In genomic region chr1:175410560-175410959, GRCh38 we compare ENCODE assay signal across 28 cellular contexts.
DNase-seq lines count a peak whose midpoint lies in the region; ATAC-seq and TF ChIP-seq lines count a peak whose summit lies in the region.
"Had no signal": no experiment of that assay in that cellular context is flagged by ENCODE, and none has a peak within 500 bp of the region (broad histone marks: within the 10 kb centered on the region; RNA-seq: fewer than 3 reads in every experiment).

No MANE protein-coding gene starts in this region.

- intact Hi-C loops in sciatic nerve (cut with DNase I), result no loop called here

- H3K9me3 ChIP-seq in hepatocyte (ENCODE audit: low read depth) (no peaks in the 10 kb centered on the region), neural progenitor cell (ENCODE audit: low read depth) (no peaks in the 10 kb centered on the region)
- H3K9me3 ChIP-seq: BLaER1, Peyer's patch, SJCRH30 had no signal

- no peaks in the 10 kb centered on the region for H3K9me2 ChIP-seq in hepatocyte (replicated peaks; ENCODE audit: insufficient read depth)

- DNase-seq in DMS53 (lab: John Stamatoyannopoulos, UW) (peak; percentile 7), DMS53 treated with DMSO at 0.1 percent for 48 hours (lab: John Stamatoyannopoulos, UW; ENCODE audit: unreplicated experiment) (no peak), GM12865 (ENCODE audit: low read depth) (peak; percentile 24), hepatocyte (ENCODE audit: low spot score) (peak; percentile 42), sciatic nerve (ENCODE audit: low spot score) (no peak), neural progenitor cell (ENCODE audit: low spot score) (no peak), NCI-H510A (lab: John Stamatoyannopoulos, UW) (no peak)
- DNase-seq: ACHN; Calu3; CD4-positive, alpha-beta memory T cell; DMS153; EL; GF-D8; H9; HFFc6; KG1; MV-4-11; NCI-H1105 treated with DMSO at 0.1 percent for 48 hours; NCI-H2029 treated with DMSO at 0.1 percent for 48 hours; NCI-H226; NCI-H524; NCI-H82; Peyer's patch; SJCRH30 had no signal

- H3F3A ChIP-seq in neural progenitor cell (ENCODE audit: low read depth), result no peaks in the 10 kb centered on the region

- 57% methylated on average over 1 of the region's 1 CpG for WGBS in hepatocyte (ENCODE audit: low lambda C conversion rate, missing lambda C conversion rate)

- H3K36me3 Mint-ChIP-seq in activated T-helper 17 cell treated with anti-CD3 and anti-CD28 coated beads, Interleukin-2, amount 50 U/mL, for 72 hours (ENCODE audit: low read depth), result no peaks in the 10 kb centered on the region
- no peaks in the 10 kb centered on the region for H3K36me3 Mint-ChIP-seq in neural progenitor cell

- H3K9ac ChIP-seq in neural progenitor cell, result no peak overlapping the region
- H3K9ac ChIP-seq: BLaER1 had no signal

- no peak for TF ChIP-seq CTCF in GM12865 (IDR thresholded peaks at IDR 0.05; ENCODE audit: insufficient read depth, low read depth, low read length, missing control alignments)
- no peak for TF ChIP-seq CTCF in hepatocyte (IDR thresholded peaks at IDR 0.05; ENCODE audit: poor library complexity)
- no peak for TF ChIP-seq CTCF in neural progenitor cell (IDR thresholded peaks at IDR 0.05)

- no peak overlapping the region for H3K4me3 ChIP-seq in GM12865 (ENCODE audit: low read depth, low read length)
- H3K4me3 ChIP-seq in hepatocyte, result no peak overlapping the region
- H3K4me3 ChIP-seq in neural progenitor cell, result no peak overlapping the region
- H3K4me3 ChIP-seq: BLaER1, Peyer's patch, SJCRH30 had no signal

- H3K27ac ChIP-seq in hepatocyte (peak overlapping the region; percentile 95), neural progenitor cell (no peak overlapping the region)
- H3K27ac ChIP-seq: 22Rv1, BLaER1, HL-60, Peyer's patch, SJCRH30 had no signal

- no peaks in the 10 kb centered on the region for H3K36me3 ChIP-seq in hepatocyte (replicated peaks; ENCODE audit: insufficient read depth, low read depth)
- H3K36me3 ChIP-seq in neural progenitor cell, result no peaks in the 10 kb centered on the region
- H3K36me3 ChIP-seq: BLaER1, Peyer's patch, SJCRH30 had no signal

- H3K4me1 Mint-ChIP-seq in activated T-helper 17 cell treated with anti-CD3 and anti-CD28 coated beads, Interleukin-2, amount 50 U/mL, for 72 hours, result peaks cover 4% of the 10 kb centered on the region
- H3K4me1 Mint-ChIP-seq in neural progenitor cell, result peaks cover 15% of the 10 kb centered on the region
- H3K4me1 Mint-ChIP-seq: CD4-positive, alpha-beta memory T cell; H9 had no signal

- H3K27ac Mint-ChIP-seq in activated T-helper 17 cell treated with anti-CD3 and anti-CD28 coated beads, Interleukin-2, amount 50 U/mL, for 72 hours, result no peak overlapping the region
- no peak overlapping the region for H3K27ac Mint-ChIP-seq in neural progenitor cell
- H3K27ac Mint-ChIP-seq: CD4-positive, alpha-beta memory T cell; H9; HFFc6 had no signal

- peaks cover 10% of the 10 kb centered on the region for H3K27me3 Mint-ChIP-seq in activated T-helper 17 cell treated with anti-CD3 and anti-CD28 coated beads, Interleukin-2, amount 50 U/mL, for 72 hours
- peaks cover 11% of the 10 kb centered on the region for H3K27me3 Mint-ChIP-seq in neural progenitor cell (ENCODE audit: insufficient read depth, low read depth)

- no peaks in the 10 kb centered on the region for H3K4me1 ChIP-seq in hepatocyte (ENCODE audit: insufficient read depth)
- peaks cover 9% of the 10 kb centered on the region for H3K4me1 ChIP-seq in neural progenitor cell
- H3K4me1 ChIP-seq: BLaER1, Peyer's patch, SJCRH30 had no signal

- H2AFZ ChIP-seq in hepatocyte (peak overlapping the region; percentile 12), neural progenitor cell (replicated peaks) (no peak overlapping the region)

- H4K20me1 ChIP-seq in hepatocyte (ENCODE audit: insufficient read depth, poor library complexity, severe bottlenecking) (no peaks in the 10 kb centered on the region), neural progenitor cell (ENCODE audit: low read depth) (no peaks in the 10 kb centered on the region)
- H4K20me1 ChIP-seq: BLaER1 had no signal

- peaks cover 4% of the 10 kb centered on the region for H3K9me3 Mint-ChIP-seq in activated T-helper 17 cell treated with anti-CD3 and anti-CD28 coated beads, Interleukin-2, amount 50 U/mL, for 72 hours
- peaks cover 1% of the 10 kb centered on the region for H3K9me3 Mint-ChIP-seq in neural progenitor cell
- H3K9me3 Mint-ChIP-seq: CD4-positive, alpha-beta memory T cell; H9 had no signal

- H3K4me2 ChIP-seq in hepatocyte, result no peak overlapping the region
- H3K4me2 ChIP-seq in neural progenitor cell, result no peak overlapping the region
- H3K4me2 ChIP-seq: BLaER1 had no signal

- H3K79me2 ChIP-seq in hepatocyte, result no peaks in the 10 kb centered on the region
- H3K79me2 ChIP-seq in neural progenitor cell (ENCODE audit: low read depth), result no peaks in the 10 kb centered on the region

- peak; percentile 26 for ATAC-seq in activated T-helper 17 cell treated with anti-CD3 and anti-CD28 coated beads, Interleukin-2, amount 50 U/mL, for 72 hours (replicated peaks)
- no peak for ATAC-seq in sciatic nerve

- H3K27me3 ChIP-seq in hepatocyte, result no peaks in the 10 kb centered on the region
- no peaks in the 10 kb centered on the region for H3K27me3 ChIP-seq in neural progenitor cell
- H3K27me3 ChIP-seq: BLaER1, Peyer's patch, SJCRH30 had no signal

- no peak overlapping the region for H3K4me3 Mint-ChIP-seq in activated T-helper 17 cell treated with anti-CD3 and anti-CD28 coated beads, Interleukin-2, amount 50 U/mL, for 72 hours
- no peak overlapping the region for H3K4me3 Mint-ChIP-seq in neural progenitor cell
- H3K4me3 Mint-ChIP-seq: CD4-positive, alpha-beta memory T cell; H9; HFFc6 had no signal

Comparison
In these comparisons a context has a peak if more than half of its experiments do, and no peak if none do; other contexts are left out.
1. DNase-seq: peak in DMS53 (single experiment), GM12865 (single experiment) and hepatocyte (single experiment); none in DMS53 treated with DMSO at 0.1 percent for 48 hours (single experiment), sciatic nerve (single experiment), neural progenitor cell (single experiment) and NCI-H510A (single experiment).